In genomic region chr5:3051400-3051799, GRCh38 we compare ENCODE assay signal across 7 cellular contexts.
"Had no signal": no experiment of that assay in that cellular context is flagged by ENCODE, and none has a peak within 500 bp of the region (broad histone marks: within the 10 kb centered on the region; RNA-seq: fewer than 3 reads in every experiment).

No MANE protein-coding gene starts in this region.

- H2AFZ ChIP-seq: GM23248 had no signal

- H3K9ac ChIP-seq: GM23248 had no signal

- DNase-seq: GM23248, GOT3, H9, HCEC 1CT, IMR-90, KG1 had no signal

- H3K27ac ChIP-seq: GM23248 had no signal

- H3K4me3 ChIP-seq: GM23248, K562 had no signal
